8 cellular contexts compared by ENCODE assay signal in the genomic region with DNA sequence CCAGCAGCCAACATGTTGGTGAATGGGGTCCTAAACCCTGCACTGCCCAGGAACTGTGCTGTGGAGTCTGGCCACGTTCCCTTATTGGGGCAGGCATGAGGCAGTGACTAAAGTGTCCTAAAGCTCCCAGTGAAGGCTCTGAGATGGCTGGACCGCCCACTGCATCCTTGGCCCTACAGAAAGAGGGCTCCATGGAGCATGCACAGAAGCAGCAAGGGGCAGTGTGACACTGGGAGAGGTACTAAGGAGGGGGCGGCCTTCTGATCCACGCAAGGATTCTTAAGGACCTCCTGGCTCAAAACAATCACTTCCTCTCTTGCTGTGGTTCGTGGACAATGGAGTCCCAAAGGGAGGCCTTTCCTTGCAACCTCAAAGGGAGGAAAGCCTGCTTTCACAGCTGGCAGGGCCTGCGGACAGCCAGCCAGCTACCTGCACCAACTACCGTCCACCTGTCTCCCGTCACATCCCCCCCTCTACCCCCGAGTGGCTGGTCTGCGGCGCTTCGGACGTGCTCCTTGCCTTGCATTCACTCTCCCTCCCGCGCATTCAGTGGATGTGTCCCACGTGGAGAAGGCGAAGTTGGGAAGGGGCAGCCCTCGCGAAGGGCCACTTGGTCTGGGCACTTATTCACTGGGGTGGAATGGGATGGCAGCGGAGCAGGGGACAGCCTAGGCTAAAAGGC.
DNase-seq lines count a peak whose midpoint lies in the region; ATAC-seq and TF ChIP-seq lines count a peak whose summit lies in the region.

No MANE protein-coding gene starts in this region.

- no peak for DNase-seq in HL-60 (ENCODE audit: low read depth in 1 of 2, low spot score in 1 of 2)
- peak; percentile 76 for DNase-seq in coronary artery (ENCODE audit: low spot score)
- peak in 1 of 2 donors; percentile 52 for DNase-seq in left lung
- no peak for DNase-seq in left lobe of liver (ENCODE audit: low spot score)
- DNase-seq in SHP77 (lab: John Stamatoyannopoulos, UW), result no peak

- peak overlapping the region; percentile 44 to 83 (median 71) for H3K9ac ChIP-seq in subcutaneous abdominal adipose tissue (ENCODE audit: low read length in 5 of 5)

- no peak for TF ChIP-seq CTCF in HL-60 (IDR thresholded peaks at IDR 0.05; ENCODE audit: insufficient read depth, low read length)
- TF ChIP-seq CTCF in coronary artery (IDR thresholded peaks at IDR 0.05), result no peak
- no peak for TF ChIP-seq CTCF in left lung (IDR thresholded peaks at IDR 0.05)

- H3K27me3 ChIP-seq in HL-60 (ENCODE audit: insufficient read depth, poor library complexity, severe bottlenecking) (no peaks in the 10 kb centered on the region), left lung (peaks cover 0 to 17% of the 10 kb centered on the region in 2 donors), subcutaneous abdominal adipose tissue (ENCODE audit: control insufficient read depth in 5 of 5, insufficient read depth in 4 of 5, low read length in 5 of 5) (no peaks in the 10 kb centered on the region)

- H3K36me3 ChIP-seq in left lung, result no peaks in the 10 kb centered on the region
- no peaks in the 10 kb centered on the region for H3K36me3 ChIP-seq in subcutaneous abdominal adipose tissue (ENCODE audit: control insufficient read depth in 5 of 5, insufficient read depth in 5 of 5, low read length in 5 of 5)

- H3K9me3 ChIP-seq in left lung, result no peaks in the 10 kb centered on the region
- no peaks in the 10 kb centered on the region for H3K9me3 ChIP-seq in subcutaneous abdominal adipose tissue (ENCODE audit: control insufficient read depth in 5 of 5, low read length in 5 of 5)

- peaks cover 0 to 43% of the 10 kb centered on the region in 2 donors for H3K4me1 ChIP-seq in left lung
- H3K4me1 ChIP-seq in subcutaneous abdominal adipose tissue (ENCODE audit: control insufficient read depth in 5 of 5, insufficient read depth in 5 of 5, low read length in 5 of 5), result peaks cover 0 to 40% (median 19%) of the 10 kb centered on the region in 5 donors

- H3K27ac ChIP-seq in HL-60 (replicated peaks) (no peak overlapping the region), coronary artery (peak overlapping the region; percentile 93 to 95), left lung (peak overlapping the region; percentile 82 to 84), subcutaneous abdominal adipose tissue (ENCODE audit: low read depth, low read length) (peak overlapping the region; percentile 31)

- ATAC-seq in left lung, result peak; percentile 33
- ATAC-seq in left lobe of liver, result no peak
- no peak for ATAC-seq in HG03439 (IDR thresholded peaks at IDR 0.05; ENCODE audit: unreplicated experiment)
- ATAC-seq in HG02852 (IDR thresholded peaks at IDR 0.05; ENCODE audit: unreplicated experiment), result no peak

- intact Hi-C loops in left lung (cut with DNase I), result no loop called here

- H3K4me3 ChIP-seq in HL-60 (replicated peaks; ENCODE audit: insufficient read depth, low read length), result peak overlapping the region; percentile 54
- H3K4me3 ChIP-seq in coronary artery, result peak overlapping the region; percentile 77
- H3K4me3 ChIP-seq in left lung, result peak overlapping the region; percentile 70
- H3K4me3 ChIP-seq in subcutaneous abdominal adipose tissue (ENCODE audit: low read depth in 1 of 5, low read length in 5 of 5), result peak overlapping the region; percentile 72 to 89 (median 80)
